ENCODE assay signal across 11 cellular contexts in the genomic region with DNA sequence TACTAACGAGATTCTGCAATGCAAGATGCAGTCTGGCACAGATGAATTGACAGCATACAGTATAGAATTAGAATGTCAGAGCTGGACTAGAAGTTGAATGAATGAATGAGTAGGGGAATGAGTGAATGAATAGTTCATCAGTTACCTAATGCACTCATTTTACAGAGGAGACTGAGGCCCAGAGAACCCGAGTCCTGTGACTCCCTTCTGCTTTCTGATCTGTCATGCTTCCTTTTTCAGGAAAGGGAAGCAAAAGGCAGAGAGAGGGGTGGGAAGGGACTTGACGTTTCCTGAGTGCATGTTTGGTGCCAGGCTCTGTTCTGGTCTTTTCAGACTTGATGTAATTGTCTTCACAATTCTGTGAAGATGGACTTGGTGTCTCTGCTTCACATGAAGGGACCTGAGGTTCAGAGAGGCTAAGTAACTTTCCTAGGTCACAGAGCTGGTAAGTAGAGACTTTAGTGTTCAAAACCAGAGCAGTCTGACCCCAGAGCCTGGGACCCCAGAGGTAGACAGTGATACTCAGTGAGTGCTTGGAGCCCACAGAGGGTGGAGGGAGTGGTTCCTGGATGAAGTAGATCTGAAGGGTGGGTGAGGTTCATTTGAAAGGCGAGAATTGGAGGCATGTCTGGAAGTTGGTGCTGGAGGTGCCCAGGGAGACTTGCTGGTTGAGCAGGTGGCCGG. TPM values are rescaled to one million over a fixed set of nuclear protein-coding genes. Genes with fewer than 3 reads are reported as not detected.
DNase-seq lines count a peak whose midpoint lies in the region; ATAC-seq, FAIRE-seq and TF ChIP-seq lines count a peak whose summit lies in the region.
"Had no signal": no experiment of that assay in that cellular context is flagged by ENCODE, and none has a peak within 500 bp of the region (broad histone marks: within the 10 kb centered on the region; RNA-seq: fewer than 3 reads in every experiment).

No MANE protein-coding gene starts in this region.

- 26% methylated on average over 5 of the region's 5 CpGs for WGBS in GM12878 (ENCODE audit: insufficient coverage, insufficient replicate concordance, low lambda C conversion rate, missing lambda C conversion rate)

- peaks cover under 1% of the 10 kb centered on the region; the same call in 1 of the 2 replicates for H3K4me1 ChIP-seq in GM12878 (ENCODE audit: control insufficient read depth, insufficient read depth, low read length)

- BruUV-seq in GM12878 (replicated peaks; lab: Mats Ljungman, UMichigan): no TSS peak

- no peaks in the 10 kb centered on the region for H3K9me3 ChIP-seq in GM12878 (replicated peaks; ENCODE audit: control insufficient read depth, insufficient read depth, low read length)

- peak overlapping the region in 2 of 3 donors; percentile 71 to 72 for H3K27ac Mint-ChIP-seq in IgD-negative memory B cell
- H3K27ac Mint-ChIP-seq in naive B cell: peak overlapping the region in 3 of 6 donors; percentile 37 to 89 (median 76)
- H3K27ac Mint-ChIP-seq: natural killer cell treated with Interleukin-12 subunit alpha and Interleukin-12 subunit beta and Interleukin-15 and Interleukin-18, amount 100 ng/mL, for 72 hours had no signal

- CTCF ChIA-PET in GM12878 (lab: Yijun Ruan, JAX): interaction anchor here (0.7 to 21.5 kb wide), 15 partner anchors 10 to 296 kb away, joined by 3 to 1294 read pairs (median 4); a partner anchor contains a TSS

- peak overlapping the region in 2 of 4 donors; percentile 2 to 58 for H3K4me3 Mint-ChIP-seq in IgD-negative memory B cell
- H3K4me3 Mint-ChIP-seq in naive B cell: peak overlapping the region in 1 of 8 donors; percentile 10
- H3K4me3 Mint-ChIP-seq: natural killer cell treated with Interleukin-12 subunit alpha and Interleukin-12 subunit beta and Interleukin-15 and Interleukin-18, amount 100 ng/mL, for 72 hours had no signal

- no peak overlapping the region for H2AFZ ChIP-seq in GM12878 (ENCODE audit: control insufficient read depth, low read depth, low read length)

- no peak for TF ChIP-seq RAD21 in GM12878 (IDR thresholded peaks at IDR 0.05; ENCODE audit: insufficient read depth, low read depth, low read length)

- peak; percentile 54 for ATAC-seq in GM12878
- ATAC-seq in naive B cell (ENCODE audit: low read depth in 2 of 2): peak; percentile 16 to 25
- no peak for ATAC-seq in HG02973 (IDR thresholded peaks at IDR 0.05; ENCODE audit: unreplicated experiment)
- ATAC-seq in GM19324 (IDR thresholded peaks at IDR 0.05; ENCODE audit: low FRiP score, unreplicated experiment): no peak

- no peaks in the 10 kb centered on the region for H3K27me3 ChIP-seq in GM12878 (replicated peaks in 1 of 2; ENCODE audit: control insufficient read depth in 2 of 2, insufficient read depth in 2 of 2, low read length in 1 of 2)

- H3K79me2 ChIP-seq in GM12878 (ENCODE audit: control insufficient read depth, insufficient read depth, low read length): no peaks in the 10 kb centered on the region

- H4K20me1 ChIP-seq in GM12878 (ENCODE audit: control insufficient read depth, insufficient read depth): no peaks in the 10 kb centered on the region

- intact Hi-C loops in GM12878 (cut with micrococcal nuclease; ENCODE audit: unreplicated experiment): loop anchor here (1.0 to 10.0 kb wide), 3 partner anchors 40 to 195 kb away; a partner anchor contains a TSS

- H3K36me3 Mint-ChIP-seq in IgD-negative memory B cell (no peaks in the 10 kb centered on the region), naive B cell (no peaks in the 10 kb centered on the region)
- H3K36me3 Mint-ChIP-seq: natural killer cell treated with Interleukin-12 subunit alpha and Interleukin-12 subunit beta and Interleukin-15 and Interleukin-18, amount 100 ng/mL, for 72 hours had no signal

- H3K36me3 ChIP-seq in GM12878 (ENCODE audit: control insufficient read depth in 2 of 2, insufficient read depth in 2 of 2, low read length in 1 of 2): no peaks in the 10 kb centered on the region

- H3K9ac ChIP-seq in GM12878 (ENCODE audit: control insufficient read depth, insufficient read depth, low read length): no peak overlapping the region

- FAIRE-seq in GM12878 (lab: Jason Lieb, UNC) (peak; percentile 47), frontal cortex (lab: Jason Lieb, UNC) (no peak)
- FAIRE-seq: endometrium had no signal

- no peak overlapping the region for H3K27ac ChIP-seq in GM12878 (ENCODE audit: control insufficient read depth, insufficient read depth)

- no peak for TF ChIP-seq EP300 in GM12878 (IDR thresholded peaks at IDR 0.05; ENCODE audit: borderline replicate concordance in 1 of 2, control insufficient read depth in 1 of 2, low read depth in 2 of 2, low read length in 2 of 2)

- no peak overlapping the region for H3K4me2 ChIP-seq in GM12878 (ENCODE audit: control insufficient read depth, insufficient read depth)

- TF ChIP-seq POLR2A in GM12878 (IDR thresholded peaks at IDR 0.05; ENCODE audit: low read depth, low read length): no peak

- H3K9me3 Mint-ChIP-seq in IgD-negative memory B cell (no peaks in the 10 kb centered on the region), naive B cell (no peaks in the 10 kb centered on the region)
- H3K9me3 Mint-ChIP-seq: natural killer cell treated with Interleukin-12 subunit alpha and Interleukin-12 subunit beta and Interleukin-15 and Interleukin-18, amount 100 ng/mL, for 72 hours had no signal

- TF ChIP-seq CTCF in GM12878 (IDR thresholded peaks at IDR 0.05 in 2 of 3, conservative IDR thresholded peaks at IDR 0.05 in 1 of 3; ENCODE audit: control insufficient read depth in 2 of 3, extremely low read depth in 1 of 3, insufficient read depth in 1 of 3, low read depth in 3 of 3, low read length in 3 of 3): no peak

- no peak overlapping the region for H3K4me3 ChIP-seq in GM12878

- RAD21 ChIA-PET in GM12878 (lab: Charles Lee; ENCODE audit: unreplicated experiment): interaction anchor here (0.8 to 22.4 kb wide), 5 partner anchors 31 to 229 kb away, joined by 3 to 695 read pairs (median 11); a partner anchor contains a TSS

- H3K27me3 Mint-ChIP-seq in IgD-negative memory B cell (peaks cover 18% of the 10 kb centered on the region), naive B cell (peaks cover 22 to 54% (median 29%) of the 10 kb centered on the region in 3 donors)

- POLR2A ChIA-PET in GM12878 (lab: Charles Lee): interaction anchor here (1.2 kb wide), 1 partner anchor 33 kb away, joined by 4 read pairs; no protein-coding TSS in a partner anchor

- SMC1A ChIA-PET in GM12878 (lab: Charles Lee; ENCODE audit: uncharacterized antibody, unreplicated experiment): interaction anchor here (0.7 to 23.8 kb wide), 5 partner anchors 24 to 127 kb away, joined by 3 to 874 read pairs (median 3); a partner anchor contains a TSS

- peaks cover 0 to 8% (median 4%) of the 10 kb centered on the region in 3 donors for H3K4me1 Mint-ChIP-seq in IgD-negative memory B cell
- peaks cover 3 to 9% (median 3%) of the 10 kb centered on the region in 3 donors for H3K4me1 Mint-ChIP-seq in naive B cell

- DNase-seq in GDM1 (lab: John Stamatoyannopoulos, UW) (peak; percentile 20), GM12878 (ENCODE audit: low read depth, low spot score) (no peak), naive B cell (no peak), frontal cortex (ENCODE audit: low spot score in 2 of 2) (no peak)
- DNase-seq in stimulated activated CD4-positive, alpha-beta T cell treated with anti-CD3 and anti-CD28 coated beads, Interleukin-4, amount 100 ng/mL, for 24 hours: no peak

- in situ Hi-C loops in GM12878 (cut with MboI): loop anchor here (5.0 kb wide), 2 partner anchors 42 to 132 kb away; no protein-coding TSS in a partner anchor

RNA-seq across cellular contexts. Expression of a gene that starts 8.0 kb away (rescaled TPM):
- polyA plus RNA-seq in IgD-negative memory B cell: 0.05 TPM
- 6.4 and 6.6 TPM in 2 replicates for total RNA-seq in GM12878 (2013; cell fraction: nucleolus; rRNA removed)
- 1.6 and 2.1 TPM in 2 replicates for total RNA-seq in GM12878 (2014; rRNA removed)
- 1.6 and 1.8 TPM in 2 replicates for total RNA-seq in GM12878 (2014; rRNA removed; fragmentation: Illumina TruSeq; extraction: Trizol)
- total RNA-seq in GM12878 (2021): 5.1 and 5.9 TPM in 2 replicates
- 0.37 TPM for polyA plus RNA-seq in GM12878 (2011; ENCODE audit: low read depth)
- polyA plus RNA-seq in GM12878 (2011; rRNA removed): 2.3 and 2.8 TPM in 2 replicates
- 5.1 and 5.8 TPM in 2 replicates for polyA plus RNA-seq in GM12878 (2011; cell fraction: cytosol; rRNA removed)
- polyA plus RNA-seq in GM12878 (2011; cell fraction: nucleus; rRNA removed): 7.3 and 9.3 TPM in 2 replicates
- 0.89 and 1.00 TPM in 2 replicates for polyA plus RNA-seq in GM12878 (2012)
- polyA plus RNA-seq in GM12878 (2014; fragmentation: Illumina TruSeq; extraction: Trizol): 3.2 and 4.0 TPM in 2 replicates
- polyA plus RNA-seq in GM12878 (2014; fragmentation: Nextera tagmentation; extraction: Ambion mirVana): under 1 TPM; 0.11 to 0.27 TPM
- polyA plus RNA-seq in GM12878 (2014; rRNA removed): 3.2 and 3.3 TPM in 2 replicates
- polyA plus RNA-seq in GM12878 (2016; fragmentation: Nextera tagmentation; extraction: Ambion mirVana): under 1 TPM; 0.48 to 0.49 TPM
- polyA minus RNA-seq in GM12878 (2011; rRNA and poly(A)+ RNA removed): 3.7 and 6.0 TPM in 2 replicates
- polyA minus RNA-seq in GM12878 (2011; cell fraction: cytosol; rRNA and poly(A)+ RNA removed): 4.8 and 6.2 TPM in 2 replicates
- 3.5 and 5.5 TPM in 2 replicates for polyA minus RNA-seq in GM12878 (2011; cell fraction: nucleus; rRNA and poly(A)+ RNA removed)
- under 1 TPM in 2 of 6 donors, not detected in 4; 0.05 to 0.13 TPM for polyA plus RNA-seq in naive B cell (ENCODE audit: low read depth in 6 of 6)
- 43.2 TPM for total RNA-seq in frontal cortex

RNA-seq across cellular contexts. Expression of a gene that starts 24.2 kb away (rescaled TPM):
- 5.7 TPM for polyA plus RNA-seq in IgD-negative memory B cell
- 58.3 and 77.1 TPM in 2 replicates for total RNA-seq in GM12878 (2013; cell fraction: nucleolus; rRNA removed)
- 130 and 136 TPM in 2 replicates for total RNA-seq in GM12878 (2014; rRNA removed)
- total RNA-seq in GM12878 (2014; rRNA removed; fragmentation: Illumina TruSeq; extraction: Trizol): 31.6 and 35.1 TPM in 2 replicates
- 188 and 189 TPM in 2 replicates for total RNA-seq in GM12878 (2021)
- 30.2 TPM for polyA plus RNA-seq in GM12878 (2011; ENCODE audit: low read depth)
- 37.3 and 52.9 TPM in 2 replicates for polyA plus RNA-seq in GM12878 (2011; rRNA removed)
- polyA plus RNA-seq in GM12878 (2011; cell fraction: cytosol; rRNA removed): 76.4 and 82.6 TPM in 2 replicates
- 164 and 324 TPM in 2 replicates for polyA plus RNA-seq in GM12878 (2011; cell fraction: nucleus; rRNA removed)
- polyA plus RNA-seq in GM12878 (2012): 32.4 and 54.8 TPM in 2 replicates
- 9.6 and 30.1 TPM in 2 replicates for polyA plus RNA-seq in GM12878 (2014; fragmentation: Illumina TruSeq; extraction: Trizol)
- 1 to 10 TPM in 1 of 2 experiments, under 1 TPM in 1; 0.42 to 6.0 TPM for polyA plus RNA-seq in GM12878 (2014; fragmentation: Nextera tagmentation; extraction: Ambion mirVana)
- polyA plus RNA-seq in GM12878 (2014; rRNA removed): 101 and 109 TPM in 2 replicates
- 100 to 1,000 TPM; 320 to 334 TPM for polyA plus RNA-seq in GM12878 (2016; fragmentation: Nextera tagmentation; extraction: Ambion mirVana)
- polyA minus RNA-seq in GM12878 (2011; rRNA and poly(A)+ RNA removed): 42.8 and 77.1 TPM in 2 replicates
- 30.6 and 41.6 TPM in 2 replicates for polyA minus RNA-seq in GM12878 (2011; cell fraction: cytosol; rRNA and poly(A)+ RNA removed)
- polyA minus RNA-seq in GM12878 (2011; cell fraction: nucleus; rRNA and poly(A)+ RNA removed): 32.8 and 46.7 TPM in 2 replicates
- polyA plus RNA-seq in naive B cell (ENCODE audit: low read depth in 6 of 6): 1 to 10 TPM in 4 of 6 donors, under 1 TPM in 2; 0.33 to 3.0 (median 1.4) TPM
- total RNA-seq in frontal cortex: 14.3 TPM

RNA-seq across cellular contexts. Expression of a gene that starts 29.3 kb away (rescaled TPM):
- polyA plus RNA-seq in IgD-negative memory B cell (2.9 TPM), GM12878 (2011; rRNA removed) (0.22 and 0.45 TPM in 2 replicates), GM12878 (2014; fragmentation: Illumina TruSeq; extraction: Trizol) (0.16 TPM in 1 of 2 replicates, not detected in the other), GM12878 (2014; fragmentation: Nextera tagmentation; extraction: Ambion mirVana) (not detected), GM12878 (2014; rRNA removed) (0.44 TPM in 1 of 2 replicates, not detected in the other), GM12878 (2016; fragmentation: Nextera tagmentation; extraction: Ambion mirVana) (not detected), naive B cell (ENCODE audit: low read depth in 6 of 6) (not detected)
- not detected in 2 replicates for total RNA-seq in GM12878 (2013; cell fraction: nucleolus; rRNA removed)
- total RNA-seq in GM12878 (2014; rRNA removed) (not detected in 2 replicates), GM12878 (2014; rRNA removed; fragmentation: Illumina TruSeq; extraction: Trizol) (not detected in 2 replicates), GM12878 (2021) (0.29 and 0.36 TPM in 2 replicates), frontal cortex (not detected)
- not detected for polyA plus RNA-seq in GM12878 (2011; ENCODE audit: low read depth)
- 0.39 and 0.52 TPM in 2 replicates for polyA plus RNA-seq in GM12878 (2011; cell fraction: cytosol; rRNA removed)
- polyA plus RNA-seq in GM12878 (2011; cell fraction: nucleus; rRNA removed): 0.25 TPM in 2 replicates
- polyA plus RNA-seq in GM12878 (2012): 0.18 TPM in 1 of 2 replicates, not detected in the other
- polyA minus RNA-seq in GM12878 (2011; rRNA and poly(A)+ RNA removed): 0.22 and 1.2 TPM in 2 replicates
- not detected in 2 replicates for polyA minus RNA-seq in GM12878 (2011; cell fraction: cytosol; rRNA and poly(A)+ RNA removed)
- polyA minus RNA-seq in GM12878 (2011; cell fraction: nucleus; rRNA and poly(A)+ RNA removed): not detected in 2 replicates
- total RNA-seq: aorta; natural killer cell treated with Interleukin-12 subunit alpha and Interleukin-12 subunit beta and Interleukin-15 and Interleukin-18, amount 100 ng/mL, for 72 hours had no signal

RNA-seq across cellular contexts. Expression of a gene that starts 35.7 kb away (rescaled TPM):
- polyA plus RNA-seq in IgD-negative memory B cell (159 TPM), GM12878 (2011; rRNA removed) (37.4 and 72.0 TPM in 2 replicates), GM12878 (2014; fragmentation: Illumina TruSeq; extraction: Trizol) (34.9 and 71.9 TPM in 2 replicates), GM12878 (2014; fragmentation: Nextera tagmentation; extraction: Ambion mirVana) (100 to 1,000 TPM; 225 to 264 TPM), GM12878 (2014; rRNA removed) (104 and 123 TPM in 2 replicates), GM12878 (2016; fragmentation: Nextera tagmentation; extraction: Ambion mirVana) (100 to 1,000 TPM; 139 to 160 TPM), naive B cell (ENCODE audit: low read depth in 6 of 6) (100 to 1,000 TPM in 5 of 6 donors, 10 to 100 TPM in 1; 99.5 to 139 (median 114) TPM)
- 9.0 and 11.7 TPM in 2 replicates for total RNA-seq in GM12878 (2013; cell fraction: nucleolus; rRNA removed)
- total RNA-seq in GM12878 (2014; rRNA removed) (76.3 and 90.3 TPM in 2 replicates), GM12878 (2014; rRNA removed; fragmentation: Illumina TruSeq; extraction: Trizol) (77.3 and 80.2 TPM in 2 replicates), GM12878 (2021) (73.5 and 73.9 TPM in 2 replicates), frontal cortex (36.3 TPM)
- 65.1 TPM for polyA plus RNA-seq in GM12878 (2011; ENCODE audit: low read depth)
- 132 and 162 TPM in 2 replicates for polyA plus RNA-seq in GM12878 (2011; cell fraction: cytosol; rRNA removed)
- 58.7 and 59.5 TPM in 2 replicates for polyA plus RNA-seq in GM12878 (2011; cell fraction: nucleus; rRNA removed)
- 58.4 and 65.5 TPM in 2 replicates for polyA plus RNA-seq in GM12878 (2012)
- polyA minus RNA-seq in GM12878 (2011; rRNA and poly(A)+ RNA removed): 31.7 and 56.7 TPM in 2 replicates
- polyA minus RNA-seq in GM12878 (2011; cell fraction: cytosol; rRNA and poly(A)+ RNA removed): 13.7 and 14.2 TPM in 2 replicates
- 16.6 and 17.5 TPM in 2 replicates for polyA minus RNA-seq in GM12878 (2011; cell fraction: nucleus; rRNA and poly(A)+ RNA removed)

RNA-seq across cellular contexts. Expression of a gene that starts 36.7 kb away (rescaled TPM):
- 7.6 TPM for polyA plus RNA-seq in IgD-negative memory B cell
- 18.7 and 22.9 TPM in 2 replicates for total RNA-seq in GM12878 (2013; cell fraction: nucleolus; rRNA removed)
- 18.7 and 19.6 TPM in 2 replicates for total RNA-seq in GM12878 (2014; rRNA removed)
- 14.9 and 15.9 TPM in 2 replicates for total RNA-seq in GM12878 (2014; rRNA removed; fragmentation: Illumina TruSeq; extraction: Trizol)
- total RNA-seq in GM12878 (2021): 31.9 and 37.3 TPM in 2 replicates
- polyA plus RNA-seq in GM12878 (2011; ENCODE audit: low read depth): 10.7 TPM
- 32.5 and 44.6 TPM in 2 replicates for polyA plus RNA-seq in GM12878 (2011; rRNA removed)
- polyA plus RNA-seq in GM12878 (2011; cell fraction: cytosol; rRNA removed): 46.6 and 47.7 TPM in 2 replicates
- 58.1 and 61.3 TPM in 2 replicates for polyA plus RNA-seq in GM12878 (2011; cell fraction: nucleus; rRNA removed)
- polyA plus RNA-seq in GM12878 (2012): 16.0 and 17.0 TPM in 2 replicates
- polyA plus RNA-seq in GM12878 (2014; fragmentation: Illumina TruSeq; extraction: Trizol): 24.9 and 27.3 TPM in 2 replicates
- 10 to 100 TPM; 10.0 to 17.3 TPM for polyA plus RNA-seq in GM12878 (2014; fragmentation: Nextera tagmentation; extraction: Ambion mirVana)
- polyA plus RNA-seq in GM12878 (2014; rRNA removed): 31.2 and 32.8 TPM in 2 replicates
- polyA plus RNA-seq in GM12878 (2016; fragmentation: Nextera tagmentation; extraction: Ambion mirVana): 10 to 100 TPM; 18.9 to 20.6 TPM
- 41.8 and 53.6 TPM in 2 replicates for polyA minus RNA-seq in GM12878 (2011; rRNA and poly(A)+ RNA removed)
- 19.4 and 19.9 TPM in 2 replicates for polyA minus RNA-seq in GM12878 (2011; cell fraction: cytosol; rRNA and poly(A)+ RNA removed)
- 9.3 and 15.1 TPM in 2 replicates for polyA minus RNA-seq in GM12878 (2011; cell fraction: nucleus; rRNA and poly(A)+ RNA removed)
- 1 to 10 TPM; 4.7 to 9.0 (median 6.1) TPM for polyA plus RNA-seq in naive B cell (ENCODE audit: low read depth in 6 of 6)
- 28.5 TPM for total RNA-seq in frontal cortex

Comparison
In these comparisons a context has a peak if more than half of its experiments do, and no peak if none do; other contexts are left out.
1. ATAC-seq: peak in GM12878 (single experiment) and naive B cell (2 of 2); none in HG02973 (single experiment) and GM19324 (single experiment).